Comparison of ENCODE assay signal across 8 cellular contexts in genomic region chr10:11609492-11610093, GRCh38. TPM values are rescaled to one million over a fixed set of nuclear protein-coding genes. Genes with fewer than 3 reads are reported as not detected.
DNase-seq lines count a peak whose midpoint lies in the region; ATAC-seq, FAIRE-seq and TF ChIP-seq lines count a peak whose summit lies in the region.

No MANE protein-coding gene starts in this region.

- H3K4ac ChIP-seq in trophoblast cell (ENCODE audit: low read depth, low read length) = peak overlapping the region; percentile 7

- peak overlapping the region in 46 of 59 donors; percentile 11 to 91 (median 78) for H3K4me3 ChIP-seq in dorsolateral prefrontal cortex
- no peak overlapping the region for H3K4me3 ChIP-seq in trophoblast cell (ENCODE audit: low read depth, low read length)

- no peaks in the 10 kb centered on the region for H3K36me3 ChIP-seq in trophoblast cell (ENCODE audit: control insufficient read depth in 1 of 2, insufficient read depth in 2 of 2, low read length in 2 of 2)

- H3K27me3 ChIP-seq in dorsolateral prefrontal cortex = no peaks in the 10 kb centered on the region
- H3K27me3 ChIP-seq in trophoblast cell (ENCODE audit: insufficient read depth, low read length) = no peaks in the 10 kb centered on the region

- H3K79me2 ChIP-seq in trophoblast cell (ENCODE audit: control insufficient read depth, insufficient read depth, low read length, poor library complexity) = peaks cover 13% of the 10 kb centered on the region

- DNase-seq in GM18507 (ENCODE audit: extremely low spot score, insufficient read length, low read depth) (no peak), HT-29 (ENCODE audit: low spot score) (peak; percentile 31), dorsolateral prefrontal cortex (no peak), trophoblast cell (no peak), cortex of kidney (lab: John Stamatoyannopoulos, UW) (no peak), AG20443 (ENCODE audit: low spot score) (no peak)

- H3K4me1 ChIP-seq in trophoblast cell (ENCODE audit: control insufficient read depth in 1 of 2, insufficient read depth in 2 of 2, low read length in 2 of 2) = peaks cover 0 to 4% of the 10 kb centered on the region in 2 experiments

- no peak overlapping the region for H2BK120ac ChIP-seq in trophoblast cell (ENCODE audit: insufficient read depth, low read length, poor library complexity)

- no peaks in the 10 kb centered on the region for H3K9me3 ChIP-seq in trophoblast cell (ENCODE audit: insufficient read depth, low read depth, low read length)

- no peak overlapping the region for H2AK5ac ChIP-seq in trophoblast cell (ENCODE audit: low read length)

- intact Hi-C loops in dorsolateral prefrontal cortex (cut with DNase I) = loop anchor here (5.0 to 10.0 kb wide), 5 partner anchors 72 to 115 kb away; no protein-coding TSS in a partner anchor

- no peak overlapping the region for H4K8ac ChIP-seq in trophoblast cell (ENCODE audit: low read depth, low read length)

- H3K14ac ChIP-seq in trophoblast cell (ENCODE audit: low read length) = no peak overlapping the region

- no CpG with 5 or more reads among the region's 3 CpGs for WGBS in trophoblast cell (ENCODE audit: extremely low coverage, insufficient coverage, insufficient read length)

- peak overlapping the region; percentile 17 for H3K4me2 ChIP-seq in trophoblast cell (ENCODE audit: low read length)

- peak; percentile 66 for FAIRE-seq in GM18507 (lab: Jason Lieb, UNC)

- no peak overlapping the region for H4K91ac ChIP-seq in trophoblast cell (ENCODE audit: low read depth, low read length)

- ATAC-seq in GM19455 (IDR thresholded peaks at IDR 0.05; ENCODE audit: unreplicated experiment) = no peak
- ATAC-seq in HG03520 (IDR thresholded peaks at IDR 0.05; ENCODE audit: unreplicated experiment) = no peak

- H2BK5ac ChIP-seq in trophoblast cell (ENCODE audit: low read depth, low read length, poor library complexity) = no peak overlapping the region

- H4K12ac ChIP-seq in trophoblast cell (ENCODE audit: low read depth, low read length) = no peak overlapping the region

- TF ChIP-seq CTCF in dorsolateral prefrontal cortex (IDR thresholded peaks at IDR 0.05 in 54 of 56, conservative IDR thresholded peaks at IDR 0.05 in 2 of 56; ENCODE audit: low read depth in 1 of 56, partially characterized antibody in 56 of 56) = no peak

- no peak overlapping the region for H2BK12ac ChIP-seq in trophoblast cell (ENCODE audit: low read length)

- no peak overlapping the region for H2AFZ ChIP-seq in trophoblast cell (ENCODE audit: insufficient read depth, low read length, poor library complexity)

- no peak overlapping the region for H3K9ac ChIP-seq in trophoblast cell (ENCODE audit: low read length)

- H3K27ac ChIP-seq in dorsolateral prefrontal cortex = peak overlapping the region in 17 of 59 donors; percentile 1 to 89 (median 33)
- H3K27ac ChIP-seq in trophoblast cell (ENCODE audit: low read depth, low read length) = no peak overlapping the region

- no peak overlapping the region for H3K23ac ChIP-seq in trophoblast cell (ENCODE audit: low read length)

- no peak overlapping the region for H3K18ac ChIP-seq in trophoblast cell (ENCODE audit: low read length)

- H3K79me1 ChIP-seq in trophoblast cell (ENCODE audit: low read length) = peaks cover 12% of the 10 kb centered on the region

RNA-seq across cellular contexts. Expression of gene USP6NL, which starts 1.9 kb away (rescaled TPM):
- total RNA-seq in HT-29 (2014; rRNA removed; shearing (Covaris generic)) = 16.9 and 18.6 TPM in 2 replicates
- total RNA-seq in dorsolateral prefrontal cortex = 10 to 100 TPM in 104 of 120 experiments, 1 to 10 TPM in 16; 7.9 to 16.3 (median 11.9) TPM
- 16.4 and 17.4 TPM in 2 replicates for polyA plus RNA-seq in trophoblast cell (2013)
